Comparison of ENCODE assay signal across 10 cellular contexts in the genomic region with DNA sequence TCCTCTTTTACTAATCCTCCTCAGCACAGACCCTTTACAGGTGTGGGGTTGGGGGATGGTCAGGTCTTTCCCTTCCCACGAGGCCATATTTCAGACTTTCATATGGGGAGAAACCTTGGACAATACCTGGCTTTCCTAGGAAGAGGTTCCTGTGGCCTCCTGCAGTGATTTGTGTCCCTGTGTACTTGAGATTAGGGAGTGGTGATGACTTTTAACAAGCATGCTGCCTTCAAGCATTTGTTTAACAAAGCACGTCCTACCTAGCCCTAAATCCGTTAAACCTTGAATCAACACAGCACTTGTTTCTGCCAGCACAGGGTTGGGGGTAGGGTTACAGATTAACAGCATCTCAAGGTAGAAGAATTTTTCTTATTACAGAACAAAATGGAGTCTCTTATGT. TPM values are rescaled to one million over a fixed set of nuclear protein-coding genes. Genes with fewer than 3 reads are reported as not detected.
"Had no signal": no experiment of that assay in that cellular context is flagged by ENCODE, and none has a peak within 500 bp of the region (broad histone marks: within the 10 kb centered on the region; RNA-seq: fewer than 3 reads in every experiment).

No MANE protein-coding gene starts in this region.

RNA-seq across cellular contexts. Expression of a gene that starts 6.1 kb away (rescaled TPM):
- total RNA-seq: activated CD8-positive, alpha-beta T cell treated with anti-CD3 and anti-CD28 coated beads, Interleukin-2, amount 10 ng/mL, durations not matched to agents 7 days and 5 days; activated naive CD8-positive, alpha-beta T cell treated with anti-CD3 and anti-CD28 coated beads, Interleukin-2, amount 10 ng/mL, durations not matched to agents 7 days and 5 days; cardiac septum; K562; NCI-H460; Peyer's patch; Right ventricle myocardium superior; SJCRH30; T-helper 2 cell treated with Interferon-gamma antibody and Interleukin-4, amounts not matched to agents 100 ng/mL and 5 ng/mL, for 36 hours had no signal
- polyA plus RNA-seq: K562, SK-N-SH had no signal
